In genomic region chr7:47809387-47809786, GRCh38 we compare ENCODE assay signal across 19 cellular contexts.
"Had no signal": no experiment of that assay in that cellular context is flagged by ENCODE, and none has a peak within 500 bp of the region (broad histone marks: within the 10 kb centered on the region; RNA-seq: fewer than 3 reads in every experiment).

No MANE protein-coding gene starts in this region.

- H3K9me3 ChIP-seq: gastroesophageal sphincter, heart left ventricle, left ventricle myocardium inferior, tibial artery, uterus had no signal

- H3K4me3 ChIP-seq: cardiac muscle cell, gastroesophageal sphincter, heart left ventricle, left ventricle myocardium inferior, tibial artery, uterus had no signal

- H3K36me3 ChIP-seq: cardiac muscle cell, gastroesophageal sphincter, tibial artery, uterus had no signal

- H3K27ac ChIP-seq: cardiac muscle cell, gastroesophageal sphincter, heart left ventricle, left ventricle myocardium inferior, tibial artery, uterus had no signal

- H3K4me1 ChIP-seq: uterus had no signal

- ATAC-seq: activated CD4-positive, alpha-beta T cell treated with anti-CD3 and anti-CD28 coated beads for 36 hours; esophagus mucosa; gastroesophageal sphincter; heart left ventricle had no signal

- DNase-seq: activated CD4-positive, alpha-beta T cell treated with anti-CD3 and anti-CD28 coated beads for 36 hours; activated CD4-positive, alpha-beta T cell treated with anti-CD3 and anti-CD28 coated beads, Interleukin-2, amount 50 U/mL, for 48 hours; activated naive CD8-positive, alpha-beta T cell treated with anti-CD3 and anti-CD28 coated beads for 36 hours; amniotic stem cell; effector CD8-positive, alpha-beta T cell; heart left ventricle; immature natural killer cell; kidney glomerular epithelial cell; left ventricle myocardium inferior; mammary epithelial cell; midbrain; stimulated activated CD4-positive, alpha-beta T cell treated with anti-CD3 and anti-CD28 coated beads, Interleukin-1b, Interleukin-23, amount 100 ng/mL, for 48 hours; stimulated activated CD8-positive, alpha-beta memory T cell treated with anti-CD3 and anti-CD28 coated beads, Interleukin-4, amount 100 ng/mL, for 48 hours; stimulated activated naive CD4-positive, alpha-beta T cell; tibial artery; uterus had no signal

- H3K27me3 ChIP-seq: gastroesophageal sphincter, heart left ventricle, tibial artery, uterus had no signal
